ENCODE assay signal across 1 cellular context in genomic region chr9:93086445-93087224, GRCh38.
A peak's percentile ranks its signal among the peaks of the same experiment; 100 is the strongest.
TF ChIP-seq lines count a peak whose summit lies in the region.

No MANE protein-coding gene starts in this region.

TF ChIP-seq in GM12878, 131 proteins besides CTCF, POLR2A, EP300 and RAD21:
- TF ChIP-seq NBN (IDR thresholded peaks at IDR 0.05) (no peak), TCF12 (IDR thresholded peaks at IDR 0.05; ENCODE audit: low read depth, low read length) (no peak), ZNF622 (IDR thresholded peaks at IDR 0.05) (no peak), NR2C1 (IDR thresholded peaks at IDR 0.05) (0 out of 2 replicates have a peak, but pooled peaks have one; percentile 26), HDGF (IDR thresholded peaks at IDR 0.05) (no peak), RELA (IDR thresholded peaks at IDR 0.05; ENCODE audit: borderline replicate concordance, partially characterized antibody) (no peak), NFXL1 (IDR thresholded peaks at IDR 0.05; ENCODE audit: borderline replicate concordance) (no peak), HDAC6 (IDR thresholded peaks at IDR 0.05; ENCODE audit: unreplicated experiment) (no peak), NR2F1 (conservative IDR thresholded peaks at IDR 0.05) (0 out of 2 replicates have a peak, but pooled peaks have one; percentile 26), EZH2 (IDR thresholded peaks at IDR 0.05; ENCODE audit: borderline replicate concordance, control insufficient read depth, low read depth, low read length) (no peak), TCF3 (IDR thresholded peaks at IDR 0.05; ENCODE audit: borderline replicate concordance, insufficient read depth, low read depth, low read length) (no peak), ATF3 (IDR thresholded peaks at IDR 0.05; ENCODE audit: borderline replicate concordance, extremely low read depth, low read depth, low read length) (no peak)
